15 cellular contexts compared by ENCODE assay signal in the genomic region with DNA sequence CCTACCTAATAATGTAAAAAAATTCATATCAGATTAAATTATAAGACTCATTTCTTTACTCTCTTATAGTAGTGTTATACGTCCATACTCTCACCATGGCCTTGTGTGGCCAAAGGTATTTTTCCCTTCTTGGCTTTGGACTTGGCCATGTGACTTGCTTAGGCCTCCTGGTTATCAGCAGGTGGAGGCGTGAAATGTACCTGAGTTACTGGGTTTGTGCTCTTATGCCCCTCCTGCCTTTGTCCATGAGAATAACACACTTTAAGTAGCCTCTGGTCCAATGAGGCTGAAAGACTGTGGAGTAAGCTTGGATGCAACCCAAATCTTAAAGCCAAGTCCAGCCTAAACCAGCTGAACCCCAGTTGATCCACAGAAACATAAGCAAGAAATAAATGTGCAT.
A peak's percentile ranks its signal among the peaks of the same experiment; 100 is the strongest.
DNase-seq lines count a peak whose midpoint lies in the region; ATAC-seq and TF ChIP-seq lines count a peak whose summit lies in the region.
"Had no signal": no experiment of that assay in that cellular context is flagged by ENCODE, and none has a peak within 500 bp of the region (broad histone marks: within the 10 kb centered on the region; RNA-seq: fewer than 3 reads in every experiment).

No MANE protein-coding gene starts in this region.

- no peak overlapping the region for H3K4me3 ChIP-seq in left ventricle myocardium inferior
- H3K4me3 ChIP-seq in upper lobe of right lung, result no peak overlapping the region
- H3K4me3 ChIP-seq in trophoblast cell (ENCODE audit: low read depth, low read length), result no peak overlapping the region
- H3K4me3 ChIP-seq: A549, K562 had no signal

- H3K36me3 ChIP-seq in left ventricle myocardium inferior, result no peaks in the 10 kb centered on the region
- no peaks in the 10 kb centered on the region for H3K36me3 ChIP-seq in upper lobe of right lung
- no peaks in the 10 kb centered on the region for H3K36me3 ChIP-seq in trophoblast cell (ENCODE audit: control insufficient read depth in 1 of 2, insufficient read depth in 2 of 2, low read length in 2 of 2)

- H4K8ac ChIP-seq in trophoblast cell (ENCODE audit: low read depth, low read length), result no peak overlapping the region

- H4K91ac ChIP-seq in trophoblast cell (ENCODE audit: low read depth, low read length), result no peak overlapping the region

- H3K18ac ChIP-seq in trophoblast cell (ENCODE audit: low read length), result no peak overlapping the region

- DNase-seq in left ventricle myocardium inferior, result no peak
- no peak for DNase-seq in left ventricle myocardium superior
- peak; percentile 31 for DNase-seq in mucosa of gallbladder (ENCODE audit: low spot score)
- no peak for DNase-seq in upper lobe of right lung
- no peak for DNase-seq in trophoblast cell
- DNase-seq in NCI-H1048 (lab: John Stamatoyannopoulos, UW), result no peak
- DNase-seq in HuH-7 (ENCODE audit: low spot score), result no peak
- DNase-seq: Caco-2, HCEC 1CT, NCI-H1092, NCI-H524 treated with DMSO at 0.1 percent for 48 hours had no signal

- H3K27ac ChIP-seq in left ventricle myocardium inferior (replicated peaks), result peak overlapping the region; percentile 68
- H3K27ac ChIP-seq in angular gyrus (ENCODE audit: low read depth, low read length), result peak overlapping the region; percentile 30
- no peak overlapping the region for H3K27ac ChIP-seq in upper lobe of right lung
- H3K27ac ChIP-seq in trophoblast cell (ENCODE audit: low read depth, low read length), result no peak overlapping the region
- H3K27ac ChIP-seq: A549, RWPE1 had no signal

- H3K4me1 ChIP-seq in left ventricle myocardium inferior (peaks cover 69% of the 10 kb centered on the region), upper lobe of right lung (no peaks in the 10 kb centered on the region), trophoblast cell (ENCODE audit: control insufficient read depth in 1 of 2, insufficient read depth in 2 of 2, low read length in 2 of 2) (no peaks in the 10 kb centered on the region)

- H3K4me2 ChIP-seq in trophoblast cell (ENCODE audit: low read length), result no peak overlapping the region
- H3K4me2 ChIP-seq: A549 had no signal

- no peak overlapping the region for H2AK5ac ChIP-seq in trophoblast cell (ENCODE audit: low read length)

- no peak overlapping the region for H2BK120ac ChIP-seq in trophoblast cell (ENCODE audit: insufficient read depth, low read length, poor library complexity)

- no peak overlapping the region for H2AFZ ChIP-seq in trophoblast cell (ENCODE audit: insufficient read depth, low read length, poor library complexity)

- ATAC-seq in left ventricle myocardium superior (no peak), upper lobe of right lung (peak; percentile 47)
- ATAC-seq: A549, K562 had no signal

- H4K12ac ChIP-seq in trophoblast cell (ENCODE audit: low read depth, low read length), result no peak overlapping the region

- no peak overlapping the region for H3K9ac ChIP-seq in trophoblast cell (ENCODE audit: low read length)

- TF ChIP-seq CTCF in left ventricle myocardium inferior (IDR thresholded peaks at IDR 0.05; ENCODE audit: borderline replicate concordance) (no peak), upper lobe of right lung (IDR thresholded peaks at IDR 0.05) (no peak)

- H3K79me2 ChIP-seq in trophoblast cell (ENCODE audit: control insufficient read depth, insufficient read depth, low read length, poor library complexity), result no peaks in the 10 kb centered on the region

- H3K4ac ChIP-seq in trophoblast cell (ENCODE audit: low read depth, low read length), result no peak overlapping the region

- WGBS in trophoblast cell (ENCODE audit: extremely low coverage, insufficient coverage, insufficient read length), result no CpG with 5 or more reads among the region's 2 CpGs

- intact Hi-C loops in left ventricle myocardium inferior (cut with micrococcal nuclease) (no loop called here), left ventricle myocardium superior (cut with micrococcal nuclease) (no loop called here), upper lobe of right lung (cut with DNase I) (no loop called here)

- H3K9me3 ChIP-seq in left ventricle myocardium inferior (replicated peaks) (no peaks in the 10 kb centered on the region), upper lobe of right lung (no peaks in the 10 kb centered on the region), trophoblast cell (ENCODE audit: insufficient read depth, low read depth, low read length) (no peaks in the 10 kb centered on the region)
- H3K9me3 ChIP-seq: A549, Caco-2 had no signal

- no peak overlapping the region for H3K23ac ChIP-seq in trophoblast cell (ENCODE audit: low read length)

- no peak overlapping the region for H3K14ac ChIP-seq in trophoblast cell (ENCODE audit: low read length)

- H2BK12ac ChIP-seq in trophoblast cell (ENCODE audit: low read length), result no peak overlapping the region

- no peak overlapping the region for H2BK5ac ChIP-seq in trophoblast cell (ENCODE audit: low read depth, low read length, poor library complexity)

- H3K79me1 ChIP-seq in trophoblast cell (ENCODE audit: low read length), result no peaks in the 10 kb centered on the region

- H3K27me3 ChIP-seq in left ventricle myocardium inferior (ENCODE audit: low read depth) (no peaks in the 10 kb centered on the region), upper lobe of right lung (no peaks in the 10 kb centered on the region), trophoblast cell (ENCODE audit: insufficient read depth, low read length) (no peaks in the 10 kb centered on the region)

Comparison
In these comparisons a context has a peak if more than half of its experiments do, and no peak if none do; other contexts are left out.
1. H3K27ac ChIP-seq: peak in left ventricle myocardium inferior (single experiment) and angular gyrus (single experiment); none in upper lobe of right lung (single experiment) and trophoblast cell (single experiment).